In genomic region chr2:39839261-39839848, GRCh38 we compare ENCODE assay signal across 16 cellular contexts.
DNase-seq lines count a peak whose midpoint lies in the region; ATAC-seq and TF ChIP-seq lines count a peak whose summit lies in the region.
"Had no signal": no experiment of that assay in that cellular context is flagged by ENCODE, and none has a peak within 500 bp of the region (broad histone marks: within the 10 kb centered on the region; RNA-seq: fewer than 3 reads in every experiment).

No MANE protein-coding gene starts in this region.

- ATAC-seq in GM21576 (IDR thresholded peaks at IDR 0.05; ENCODE audit: unreplicated experiment) (peak; percentile 41), HG03521 (IDR thresholded peaks at IDR 0.05; ENCODE audit: unreplicated experiment) (no peak)

- no peak for TF ChIP-seq CTCF in GM12865 (IDR thresholded peaks at IDR 0.05; ENCODE audit: insufficient read depth, low read depth, low read length, missing control alignments)

- DNase-seq in GM12865 (ENCODE audit: low read depth) (peak; percentile 17), RPMI8226 (peak; percentile 13), myocyte (ENCODE audit: low read depth) (peak; percentile 21), GM03348 (ENCODE audit: low spot score) (no peak), NK-92 (lab: John Stamatoyannopoulos, UW; ENCODE audit: unreplicated experiment) (no peak)
- DNase-seq in stimulated activated CD4-positive, alpha-beta T cell treated with anti-CD3 and anti-CD28 coated beads, Interleukin-2, amount 100 ng/mL, for 48 hours = no peak
- DNase-seq: C1 segment of cervical spinal cord, KG1, MG63, NCI-H1105, NCI-H187 treated with DMSO at 0.1 percent for 48 hours, NCI-H446, NCI-H748 treated with DMSO at 0.1 percent for 48 hours had no signal

- no peak overlapping the region for H3K4me3 ChIP-seq in GM12865 (ENCODE audit: low read depth, low read length)
- H3K4me3 ChIP-seq: MG63, SJSA1 had no signal

Comparison
In these comparisons a context has a peak if more than half of its experiments do, and no peak if none do; other contexts are left out.
1. DNase-seq: peak in GM12865 (single experiment), RPMI8226 (single experiment) and myocyte (single experiment); none in GM03348 (single experiment), NK-92 (single experiment) and stimulated activated CD4-positive, alpha-beta T cell treated with anti-CD3 and anti-CD28 coated beads, Interleukin-2, amount 100 ng/mL, for 48 hours (0 of 2).